17 cellular contexts compared by ENCODE assay signal in genomic region chr2:207048421-207048820, GRCh38.
"Had no signal": no experiment of that assay in that cellular context is flagged by ENCODE, and none has a peak within 500 bp of the region (broad histone marks: within the 10 kb centered on the region; RNA-seq: fewer than 3 reads in every experiment).

No MANE protein-coding gene starts in this region.

- H3K4me3 ChIP-seq: cardiac muscle cell, colonic mucosa, gastroesophageal sphincter, hepatocyte, spleen, upper lobe of right lung had no signal

- H3K4me1 ChIP-seq: colonic mucosa had no signal

- H3K27ac ChIP-seq: cardiac muscle cell, colonic mucosa, gastroesophageal sphincter, hepatocyte, spleen, upper lobe of right lung had no signal

- H2AFZ ChIP-seq: hepatocyte had no signal

- H3K79me2 ChIP-seq: hepatocyte had no signal

- H3K4me2 ChIP-seq: hepatocyte had no signal

- H3K9me3 ChIP-seq: colonic mucosa, gastroesophageal sphincter, spleen, upper lobe of right lung had no signal

- H3K36me3 ChIP-seq: cardiac muscle cell, colonic mucosa, gastroesophageal sphincter, spleen, upper lobe of right lung had no signal

- ATAC-seq: activated naive CD4-positive, alpha-beta T cell treated with anti-CD3 and anti-CD28 coated beads, Interleukin-2, amount 50 U/mL, for 72 hours; gastroesophageal sphincter; right cardiac atrium; stimulated activated memory B cell treated with anti-CD40 and anti-IgM and Interleukin-4, amounts not matched to agents 10 μg/mL and 1 μg/mL and 100 μg/mL, for 72 hours; upper lobe of right lung had no signal

- H3K27me3 ChIP-seq: cardiac muscle cell, colonic mucosa, gastroesophageal sphincter, hepatocyte, spleen, upper lobe of right lung had no signal

- DNase-seq: activated effector memory CD4-positive, alpha-beta T cell treated with Interleukin-2 at 50 U/mL for 16 hours; activated T-cell treated with anti-CD3 and anti-CD28 coated beads, Interleukin-2, amount 50 U/mL, for 24 hours; colonic mucosa; effector CD8-positive, alpha-beta T cell; kidney glomerular epithelial cell; midbrain; naive B cell; nucleus accumbens; right cardiac atrium; spleen; stimulated activated CD4-positive, alpha-beta T cell treated with anti-CD3 and anti-CD28 coated beads, Interleukin-1b, Interleukin-23, amount 100 ng/mL, for 48 hours; upper lobe of right lung had no signal
